33 cellular contexts compared by ENCODE assay signal in genomic region chr17:53780320-53780719, GRCh38. TPM values are rescaled to one million over a fixed set of nuclear protein-coding genes. Genes with fewer than 3 reads are reported as not detected.
"Had no signal": no experiment of that assay in that cellular context is flagged by ENCODE, and none has a peak within 500 bp of the region (broad histone marks: within the 10 kb centered on the region; RNA-seq: fewer than 3 reads in every experiment).

No MANE protein-coding gene starts in this region.

- H3K4me3 ChIP-seq: left lung, lower lobe of right lung, ovary, prostate gland, spleen, suprapubic skin, thoracic aorta, tibial artery, uterus had no signal

- H3K9me3 ChIP-seq: left lung, lower lobe of right lung, ovary, prostate gland, suprapubic skin, thoracic aorta, tibial artery, uterus had no signal

- H3K27me3 ChIP-seq: left lung, ovary, spleen, suprapubic skin, tibial artery, uterus had no signal

- DNase-seq: hypothalamus; immature natural killer cell; kidney; left colon; left lung; lower lobe of right lung; mammary epithelial cell; mesendoderm; naive thymus-derived CD4-positive, alpha-beta T cell; ovary; retina; right cardiac atrium; small intestine; spleen; stimulated activated CD4-positive, alpha-beta T cell treated with anti-CD3 and anti-CD28 coated beads, Interleukin-4, amount 100 ng/mL, for 24 hours; stimulated activated naive CD4-positive, alpha-beta T cell; tibial artery; trophoblast cell; uterus had no signal

- H3K27ac ChIP-seq: left lung, lower lobe of right lung, ovary, prostate gland, spleen, suprapubic skin, thoracic aorta, tibial artery, uterus had no signal

- H3K36me3 ChIP-seq: left lung, lower lobe of right lung, ovary, prostate gland, spleen, suprapubic skin, thoracic aorta, tibial artery, uterus had no signal

- ATAC-seq: left colon; left lung; lower lobe of right lung; naive thymus-derived CD4-positive, alpha-beta T cell; natural killer cell treated with Interleukin-12 subunit alpha and Interleukin-12 subunit beta and Interleukin-15 and Interleukin-18, amount 100 ng/mL, for 72 hours; right cardiac atrium; sciatic nerve; stimulated activated effector memory CD8-positive, alpha-beta T cell treated with anti-CD3 and anti-CD28 coated beads, Interleukin-12 subunit alpha, Interleukin-12 subunit beta, amount 100 ng/mL, for 72 hours had no signal

- FAIRE-seq: islet of Langerhans, kidney, small intestine had no signal

- H3K4me1 ChIP-seq: left lung, lower lobe of right lung, prostate gland, spleen, suprapubic skin, tibial artery, uterus had no signal

RNA-seq across cellular contexts. Expression of gene KIF2B, which starts 42.4 kb away (rescaled TPM):
- total RNA-seq: kidney; left colon; left lung; liver; lower lobe of right lung; mammary epithelial cell; mesothelial cell of epicardium; mononuclear cell; naive thymus-derived CD4-positive, alpha-beta T cell; natural killer cell treated with Interleukin-12 subunit alpha and Interleukin-12 subunit beta and Interleukin-15 and Interleukin-18, amount 100 ng/mL, for 72 hours; omental fat pad; ovary; right cardiac atrium; sciatic nerve; spleen; subcutaneous adipose tissue; suprapubic skin; thoracic aorta; ureter; uterus had no signal
- polyA plus RNA-seq: immature natural killer cell; liver; mammary epithelial cell; naive thymus-derived CD4-positive, alpha-beta T cell; neural cell; ovary; right cardiac atrium; small intestine; spleen had no signal
